In genomic region chr17:13871261-13871660, GRCh38 we compare ENCODE assay signal across 6 cellular contexts.
"Had no signal": no experiment of that assay in that cellular context is flagged by ENCODE, and none has a peak within 500 bp of the region (broad histone marks: within the 10 kb centered on the region; RNA-seq: fewer than 3 reads in every experiment).

No MANE protein-coding gene starts in this region.

- H3K4me2 ChIP-seq: KMS-11 had no signal

- DNase-seq: IMR-90, KBM-7, KG1 had no signal

- FAIRE-seq: HTR-8/SVneo had no signal

- H3K9ac ChIP-seq: KMS-11 had no signal

- H3K27ac ChIP-seq: HL-60, KMS-11 had no signal
